ENCODE assay signal across 13 cellular contexts in the genomic region with DNA sequence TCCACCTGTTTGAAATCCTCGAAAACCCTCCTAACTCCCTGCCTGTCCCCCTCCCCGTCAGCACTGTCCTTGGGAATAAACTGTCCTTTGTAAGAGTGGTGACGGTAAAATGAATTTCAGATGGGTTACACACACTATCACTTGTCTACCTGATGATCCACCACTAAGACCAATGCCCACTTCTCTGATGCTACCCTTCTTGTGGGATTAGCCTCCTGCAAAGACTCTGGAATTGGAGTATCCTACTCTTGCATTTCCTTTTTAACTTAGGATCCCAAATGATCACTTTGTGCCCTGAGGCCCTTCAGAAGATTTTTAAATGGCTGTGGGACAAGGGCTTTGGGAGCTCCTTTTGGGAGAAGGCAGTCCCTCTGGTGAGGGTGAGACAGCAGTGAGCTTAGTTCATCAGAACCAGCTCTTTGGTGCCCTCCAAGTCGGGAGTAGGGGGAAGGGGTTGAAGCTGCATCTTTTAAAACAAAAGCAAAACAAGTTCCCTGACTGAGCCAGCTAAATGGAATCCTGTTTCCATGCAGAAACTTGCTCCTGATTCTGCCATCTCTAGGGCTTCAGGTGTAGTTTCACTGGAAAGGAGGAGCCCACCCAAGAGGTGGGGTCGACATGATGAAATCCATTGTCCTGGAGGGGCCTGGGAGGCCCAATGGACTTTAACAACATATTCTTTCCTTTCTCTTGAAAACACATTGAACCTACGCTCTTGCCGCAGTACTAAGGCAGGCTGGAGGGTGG.
A peak's percentile ranks its signal among the peaks of the same experiment; 100 is the strongest.
DNase-seq lines count a peak whose midpoint lies in the region; ATAC-seq and TF ChIP-seq lines count a peak whose summit lies in the region.
"Had no signal": no experiment of that assay in that cellular context is flagged by ENCODE, and none has a peak within 500 bp of the region (broad histone marks: within the 10 kb centered on the region; RNA-seq: fewer than 3 reads in every experiment).

No MANE protein-coding gene starts in this region.

- POLR2A ChIA-PET in activated CD4-positive, alpha-beta T cell treated with anti-CD3 and anti-CD28 coated beads, Interleukin-2, amount 10 ng/mL, durations not matched to agents 7 days and 5 days (lab: Charles Lee), result no interaction called here

- TF ChIP-seq CTCF in stomach (IDR thresholded peaks at IDR 0.05), result no peak

- H3K36me3 Mint-ChIP-seq in activated CD4-positive, alpha-beta T cell treated with anti-CD3 and anti-CD28 coated beads, Interleukin-2, amount 10 ng/mL, durations not matched to agents 7 days and 5 days (ENCODE audit: low read depth), result peaks cover 28% of the 10 kb centered on the region
- H3K36me3 Mint-ChIP-seq in activated T-helper 17 cell treated with anti-CD3 and anti-CD28 coated beads, Interleukin-2, amount 50 U/mL, for 72 hours (ENCODE audit: low read depth), result peaks cover 83% of the 10 kb centered on the region

- peaks cover 66 to 85% of the 10 kb centered on the region in 2 experiments for H3K36me3 ChIP-seq in mesenchymal stem cell (ENCODE audit: control insufficient read depth in 1 of 2, insufficient read depth in 2 of 2, low read depth in 1 of 2, low read length in 2 of 2)
- H3K36me3 ChIP-seq in stomach, result peaks cover 11 to 82% (median 74%) of the 10 kb centered on the region in 4 donors

- H2BK5ac ChIP-seq in mesenchymal stem cell (ENCODE audit: low read depth, low read length, poor library complexity, severe bottlenecking), result no peak overlapping the region

- H2BK120ac ChIP-seq in mesenchymal stem cell (ENCODE audit: low read depth, low read length), result no peak overlapping the region

- no peak for TF ChIP-seq EP300 in stomach (IDR thresholded peaks at IDR 0.05)

- no peaks in the 10 kb centered on the region for H3K27me3 Mint-ChIP-seq in activated CD4-positive, alpha-beta T cell treated with anti-CD3 and anti-CD28 coated beads, Interleukin-2, amount 10 ng/mL, durations not matched to agents 7 days and 5 days
- no peaks in the 10 kb centered on the region for H3K27me3 Mint-ChIP-seq in activated T-helper 17 cell treated with anti-CD3 and anti-CD28 coated beads, Interleukin-2, amount 50 U/mL, for 72 hours

- H3K27ac ChIP-seq in mesenchymal stem cell (ENCODE audit: low read length, poor library complexity, severe bottlenecking) (peak overlapping the region; percentile 4), stomach (no peak overlapping the region)
- H3K27ac ChIP-seq: upper lobe of right lung had no signal

- H3K9me3 ChIP-seq in mesenchymal stem cell (ENCODE audit: control insufficient read depth, low read length), result no peaks in the 10 kb centered on the region
- no peaks in the 10 kb centered on the region for H3K9me3 ChIP-seq in stomach
- H3K9me3 ChIP-seq: adrenal gland, upper lobe of right lung had no signal

- H2BK12ac ChIP-seq in mesenchymal stem cell (ENCODE audit: low read length in 2 of 2), result no peak overlapping the region

- H3K4ac ChIP-seq in mesenchymal stem cell (ENCODE audit: low read depth in 1 of 2, low read length in 2 of 2), result no peak overlapping the region

- no peak overlapping the region for H4K8ac ChIP-seq in mesenchymal stem cell (ENCODE audit: low read length)

- H2AK5ac ChIP-seq in mesenchymal stem cell (ENCODE audit: low read length, severe bottlenecking), result no peak overlapping the region

- CTCF ChIA-PET in activated CD4-positive, alpha-beta T cell treated with anti-CD3 and anti-CD28 coated beads, Interleukin-2, amount 10 ng/mL, durations not matched to agents 7 days and 5 days (lab: Charles Lee), result no interaction called here

- H3K79me1 ChIP-seq in mesenchymal stem cell (replicated peaks; ENCODE audit: low read length, poor library complexity, severe bottlenecking), result peaks cover 35% of the 10 kb centered on the region

- WGBS in mesenchymal stem cell, result 94% methylated on average over 6 of the region's 7 CpGs
- 74 to 81% (median 77%) methylated on average over 7 of the region's 7 CpGs for WGBS in stomach, 5 donors

- no peaks in the 10 kb centered on the region for H3K9me3 Mint-ChIP-seq in activated CD4-positive, alpha-beta T cell treated with anti-CD3 and anti-CD28 coated beads, Interleukin-2, amount 10 ng/mL, durations not matched to agents 7 days and 5 days
- no peaks in the 10 kb centered on the region for H3K9me3 Mint-ChIP-seq in activated T-helper 17 cell treated with anti-CD3 and anti-CD28 coated beads, Interleukin-2, amount 50 U/mL, for 72 hours
- H3K9me3 Mint-ChIP-seq: T-helper 1 cell treated with Interleukin-12 subunit alpha and Interleukin-12 subunit beta and Interleukin-4 antibody, amounts not matched to agents 30 μg/mL and 1 μg/mL, for 36 hours had no signal

- H3K4me1 ChIP-seq in mesenchymal stem cell (ENCODE audit: control insufficient read depth, insufficient read depth, low read depth, low read length) (peaks cover 17% of the 10 kb centered on the region), stomach (peaks cover 7 to 51% (median 32%) of the 10 kb centered on the region in 4 donors)

- H3K18ac ChIP-seq in mesenchymal stem cell (ENCODE audit: low read depth in 1 of 2, low read length in 2 of 2), result no peak overlapping the region

- TF ChIP-seq POLR2A in stomach (IDR thresholded peaks at IDR 0.05), result no peak

- H4K91ac ChIP-seq in mesenchymal stem cell (ENCODE audit: low read length), result no peak overlapping the region

- H3K4me2 ChIP-seq in mesenchymal stem cell (ENCODE audit: low read length, poor library complexity, severe bottlenecking), result no peak overlapping the region

- H3K27me3 ChIP-seq in mesenchymal stem cell (ENCODE audit: control insufficient read depth in 1 of 2, insufficient read depth in 1 of 2, low read length in 2 of 2), result no peaks in the 10 kb centered on the region
- no peaks in the 10 kb centered on the region for H3K27me3 ChIP-seq in stomach
- H3K27me3 ChIP-seq: adrenal gland, upper lobe of right lung had no signal

- no peak overlapping the region for H3K9ac ChIP-seq in mesenchymal stem cell (ENCODE audit: low read length)

- H3K4me3 ChIP-seq in mesenchymal stem cell (ENCODE audit: insufficient read depth in 1 of 2, low read depth in 1 of 2, low read length in 2 of 2), result no peak overlapping the region
- no peak overlapping the region for H3K4me3 ChIP-seq in stomach
- H3K4me3 ChIP-seq: adrenal gland, upper lobe of right lung had no signal

- H2AFZ ChIP-seq in mesenchymal stem cell (ENCODE audit: low read depth, low read length), result no peak overlapping the region

- no peak overlapping the region for H3K4me3 Mint-ChIP-seq in activated CD4-positive, alpha-beta T cell treated with anti-CD3 and anti-CD28 coated beads, Interleukin-2, amount 10 ng/mL, durations not matched to agents 7 days and 5 days
- H3K4me3 Mint-ChIP-seq in activated T-helper 17 cell treated with anti-CD3 and anti-CD28 coated beads, Interleukin-2, amount 50 U/mL, for 72 hours, result no peak overlapping the region
- H3K4me3 Mint-ChIP-seq: T-helper 1 cell treated with Interleukin-12 subunit alpha and Interleukin-12 subunit beta and Interleukin-4 antibody, amounts not matched to agents 30 μg/mL and 1 μg/mL, for 36 hours had no signal

- H3K23ac ChIP-seq in mesenchymal stem cell (ENCODE audit: low read length in 2 of 2), result no peak overlapping the region

- H2BK15ac ChIP-seq in mesenchymal stem cell (ENCODE audit: low read depth, poor library complexity, severe bottlenecking), result no peak overlapping the region

- intact Hi-C loops in stomach (cut with DNase I; ENCODE audit: low total_unique reads), result no loop called here

- H3K14ac ChIP-seq in mesenchymal stem cell (ENCODE audit: low read length in 2 of 2), result no peak overlapping the region

- peaks cover 18% of the 10 kb centered on the region for H3K4me1 Mint-ChIP-seq in activated CD4-positive, alpha-beta T cell treated with anti-CD3 and anti-CD28 coated beads, Interleukin-2, amount 10 ng/mL, durations not matched to agents 7 days and 5 days
- peaks cover 17% of the 10 kb centered on the region for H3K4me1 Mint-ChIP-seq in activated T-helper 17 cell treated with anti-CD3 and anti-CD28 coated beads, Interleukin-2, amount 50 U/mL, for 72 hours

- no peak for ATAC-seq in activated T-helper 17 cell treated with anti-CD3 and anti-CD28 coated beads, Interleukin-2, amount 50 U/mL, for 72 hours (replicated peaks)
- no peak for ATAC-seq in GM21786 (IDR thresholded peaks at IDR 0.05; ENCODE audit: unreplicated experiment)

- no peak for DNase-seq in activated CD4-positive, alpha-beta T cell treated with anti-CD3 and anti-CD28 coated beads, Interleukin-2, amount 10 ng/mL, durations not matched to agents 7 days and 5 days
- DNase-seq in activated CD4-positive, alpha-beta T cell treated with anti-CD3 and anti-CD28 coated beads for 4 hours, result no peak
- no peak for DNase-seq in mesenchymal stem cell
- peak; percentile 15 for DNase-seq in stomach
- no peak for DNase-seq in T-helper 1 cell
- no peak for DNase-seq in NCI-H2227 (lab: John Stamatoyannopoulos, UW; ENCODE audit: unreplicated experiment)
- DNase-seq: foreskin fibroblast, MM.1S, upper lobe of right lung had no signal

- H3K27ac Mint-ChIP-seq in activated CD4-positive, alpha-beta T cell treated with anti-CD3 and anti-CD28 coated beads, Interleukin-2, amount 10 ng/mL, durations not matched to agents 7 days and 5 days, result peak overlapping the region; percentile 54
- peak overlapping the region; percentile 78 for H3K27ac Mint-ChIP-seq in activated T-helper 17 cell treated with anti-CD3 and anti-CD28 coated beads, Interleukin-2, amount 50 U/mL, for 72 hours
